Comparison of ENCODE assay signal across 1 cellular context in genomic region chr16:67393790-67394270, GRCh38.
TF ChIP-seq lines count a peak whose summit lies in the region.

No MANE protein-coding gene starts in this region.

TF ChIP-seq in IMR-90, 13 proteins besides CTCF, POLR2A, EP300 and RAD21 (continued from another document):
- TF ChIP-seq FOS (IDR thresholded peaks at IDR 0.05; ENCODE audit: low read depth, low read length), result no peak
- TF ChIP-seq CEBPB (IDR thresholded peaks at IDR 0.05; ENCODE audit: low read depth, low read length), result no peak
- no peak for TF ChIP-seq SMC3 (IDR thresholded peaks at IDR 0.05; ENCODE audit: low read depth, low read length)
- TF ChIP-seq RCOR1 (IDR thresholded peaks at IDR 0.05; ENCODE audit: insufficient replicate concordance, low read length), result no peak
- TF ChIP-seq MXI1 (IDR thresholded peaks at IDR 0.05; ENCODE audit: borderline replicate concordance, low read depth, low read length), result no peak
- no peak for TF ChIP-seq MAZ (IDR thresholded peaks at IDR 0.05; ENCODE audit: borderline replicate concordance, low read depth, low read length)
- TF ChIP-seq USF2 (IDR thresholded peaks at IDR 0.05; ENCODE audit: low read depth, low read length), result no peak
- TF ChIP-seq ELK1 (IDR thresholded peaks at IDR 0.05; ENCODE audit: borderline replicate concordance, low read depth, low read length), result no peak
- no peak for TF ChIP-seq MAFK (IDR thresholded peaks at IDR 0.05; ENCODE audit: low read depth, low read length)
